Comparison of ENCODE assay signal across 16 cellular contexts in genomic region chr2:134461511-134461910, GRCh38.
DNase-seq lines count a peak whose midpoint lies in the region; ATAC-seq and TF ChIP-seq lines count a peak whose summit lies in the region.
"Had no signal": no experiment of that assay in that cellular context is flagged by ENCODE, and none has a peak within 500 bp of the region (broad histone marks: within the 10 kb centered on the region; RNA-seq: fewer than 3 reads in every experiment).

No MANE protein-coding gene starts in this region.

- DNase-seq in NCI-H510A treated with DMSO at 0.1 percent for 48 hours (lab: John Stamatoyannopoulos, UW) (peak; percentile 7), NCI-H510A (lab: John Stamatoyannopoulos, UW) (no peak), PC-3 (peak; percentile 8), fibroblast of the aortic adventitia (ENCODE audit: low read depth) (peak; percentile 6), hepatocyte (ENCODE audit: low spot score) (no peak), GM13977 (ENCODE audit: low spot score) (no peak)
- no peak for DNase-seq in stimulated activated effector memory CD8-positive, alpha-beta T cell treated with anti-CD3 and anti-CD28 coated beads, Interleukin-12 subunit alpha, Interleukin-12 subunit beta, amount 100 ng/mL, for 72 hours (ENCODE audit: low spot score in 2 of 2)
- DNase-seq: activated naive CD8-positive, alpha-beta T cell treated with anti-CD3 and anti-CD28 coated beads for 36 hours; NCI-H1417 treated with DMSO at 0.1 percent for 48 hours; SHP77 treated with DMSO at 0.1 percent for 48 hours; stimulated activated CD4-positive, alpha-beta T cell treated with anti-CD3 and anti-CD28 coated beads, Interleukin-15, amount 100 ng/mL, for 24 hours; stimulated activated CD8-positive, alpha-beta memory T cell treated with anti-CD3 and anti-CD28 coated beads, Interleukin-4, amount 100 ng/mL, for 48 hours; uterus had no signal

- H3K9me3 ChIP-seq in PC-3 (ENCODE audit: low read length) (no peaks in the 10 kb centered on the region), hepatocyte (ENCODE audit: low read depth) (no peaks in the 10 kb centered on the region)
- H3K9me3 ChIP-seq: heart left ventricle, uterus had no signal

- H3K36me3 Mint-ChIP-seq in stimulated activated effector memory CD8-positive, alpha-beta T cell treated with anti-CD3 and anti-CD28 coated beads, Interleukin-12 subunit alpha, Interleukin-12 subunit beta, amount 100 ng/mL, for 72 hours = no peaks in the 10 kb centered on the region
- H3K36me3 Mint-ChIP-seq: activated naive CD8-positive, alpha-beta T cell treated with anti-CD3 and anti-CD28 coated beads for 36 hours had no signal

- no peak overlapping the region for H3K4me3 Mint-ChIP-seq in stimulated activated effector memory CD8-positive, alpha-beta T cell treated with anti-CD3 and anti-CD28 coated beads, Interleukin-12 subunit alpha, Interleukin-12 subunit beta, amount 100 ng/mL, for 72 hours
- H3K4me3 Mint-ChIP-seq: activated naive CD8-positive, alpha-beta T cell treated with anti-CD3 and anti-CD28 coated beads for 36 hours had no signal

- H3K9me2 ChIP-seq in PC-3 (replicated peaks; ENCODE audit: low read length) (no peaks in the 10 kb centered on the region), hepatocyte (replicated peaks; ENCODE audit: insufficient read depth) (no peaks in the 10 kb centered on the region)

- TF ChIP-seq CTCF in PC-3 (conservative IDR thresholded peaks at IDR 0.05; ENCODE audit: low read depth, low read length) (no peak), fibroblast of the aortic adventitia (IDR thresholded peaks at IDR 0.05; ENCODE audit: insufficient read depth, low read length) (no peak), hepatocyte (IDR thresholded peaks at IDR 0.05; ENCODE audit: poor library complexity) (no peak), GM13977 (IDR thresholded peaks at IDR 0.05; ENCODE audit: extremely low read depth, insufficient read depth, missing control alignments) (no peak)

- H3K4me1 ChIP-seq in PC-3 (ENCODE audit: insufficient read depth, low read length) (no peaks in the 10 kb centered on the region), hepatocyte (ENCODE audit: insufficient read depth) (no peaks in the 10 kb centered on the region)
- H3K4me1 ChIP-seq: parathyroid adenoma, uterus had no signal

- no peaks in the 10 kb centered on the region for H3K4me1 Mint-ChIP-seq in stimulated activated effector memory CD8-positive, alpha-beta T cell treated with anti-CD3 and anti-CD28 coated beads, Interleukin-12 subunit alpha, Interleukin-12 subunit beta, amount 100 ng/mL, for 72 hours
- H3K4me1 Mint-ChIP-seq: activated naive CD8-positive, alpha-beta T cell treated with anti-CD3 and anti-CD28 coated beads for 36 hours had no signal

- H4K20me1 ChIP-seq in PC-3 (ENCODE audit: low read length) = no peaks in the 10 kb centered on the region
- no peaks in the 10 kb centered on the region for H4K20me1 ChIP-seq in hepatocyte (ENCODE audit: insufficient read depth, poor library complexity, severe bottlenecking)

- POLR2A ChIA-PET in PC-3 (lab: Charles Lee; ENCODE audit: unreplicated experiment) = no interaction called here

- H3K27ac ChIP-seq in PC-3 (ENCODE audit: low read length) (no peak overlapping the region), hepatocyte (no peak overlapping the region)
- H3K27ac ChIP-seq: heart left ventricle, parathyroid adenoma, uterus had no signal

- intact Hi-C loops in PC-3 (cut with micrococcal nuclease) = loop anchor here (2.0 kb wide), 1 partner anchor 437 kb away; no protein-coding TSS in a partner anchor

- no peaks in the 10 kb centered on the region for H3K36me3 ChIP-seq in PC-3 (ENCODE audit: low read depth, low read length)
- no peaks in the 10 kb centered on the region for H3K36me3 ChIP-seq in hepatocyte (replicated peaks; ENCODE audit: insufficient read depth, low read depth)
- H3K36me3 ChIP-seq: heart left ventricle, uterus had no signal

- CTCF ChIA-PET in PC-3 (lab: Charles Lee) = interaction anchor here (1.5 kb wide), 1 partner anchor 10 kb away, joined by 4 read pairs; no protein-coding TSS in a partner anchor

- in situ Hi-C loops in GM13977 (cut with MboI; ENCODE audit: low pct_unique_long_range_greater_than_20kb, low sequenced_read_pairs, unreplicated experiment) = no loop called here

- 76% methylated on average over 6 of the region's 6 CpGs for WGBS in hepatocyte (ENCODE audit: low lambda C conversion rate, missing lambda C conversion rate)

- no TSS peak for BruUV-seq in PC-3 (replicated peaks; lab: Mats Ljungman, UMichigan)

- H3K4me3 ChIP-seq in PC-3 (ENCODE audit: low read length) (no peak overlapping the region), fibroblast of the aortic adventitia (ENCODE audit: low read depth, low read length) (no peak overlapping the region), hepatocyte (no peak overlapping the region)
- H3K4me3 ChIP-seq: heart left ventricle, uterus had no signal

- no peaks in the 10 kb centered on the region for H3K79me2 ChIP-seq in PC-3 (ENCODE audit: low read length)
- no peaks in the 10 kb centered on the region for H3K79me2 ChIP-seq in hepatocyte
- H3K79me2 ChIP-seq: parathyroid adenoma had no signal

- no peaks in the 10 kb centered on the region for H3K9me3 Mint-ChIP-seq in stimulated activated effector memory CD8-positive, alpha-beta T cell treated with anti-CD3 and anti-CD28 coated beads, Interleukin-12 subunit alpha, Interleukin-12 subunit beta, amount 100 ng/mL, for 72 hours
- H3K9me3 Mint-ChIP-seq: activated naive CD8-positive, alpha-beta T cell treated with anti-CD3 and anti-CD28 coated beads for 36 hours had no signal

- ATAC-seq in PC-3 (no peak), HG02759 (IDR thresholded peaks at IDR 0.05; ENCODE audit: unreplicated experiment) (no peak)
- no peak for ATAC-seq in stimulated activated effector memory CD8-positive, alpha-beta T cell treated with anti-CD3 and anti-CD28 coated beads, Interleukin-12 subunit alpha, Interleukin-12 subunit beta, amount 100 ng/mL, for 72 hours

- no peak overlapping the region for H2AFZ ChIP-seq in PC-3 (ENCODE audit: low read length)
- no peak overlapping the region for H2AFZ ChIP-seq in hepatocyte
- H2AFZ ChIP-seq: parathyroid adenoma had no signal

- H3K27ac Mint-ChIP-seq in stimulated activated effector memory CD8-positive, alpha-beta T cell treated with anti-CD3 and anti-CD28 coated beads, Interleukin-12 subunit alpha, Interleukin-12 subunit beta, amount 100 ng/mL, for 72 hours = peak overlapping the region; percentile 23
- H3K27ac Mint-ChIP-seq: activated naive CD8-positive, alpha-beta T cell treated with anti-CD3 and anti-CD28 coated beads for 36 hours had no signal

- H3K27me3 ChIP-seq in PC-3 (ENCODE audit: low read length) (no peaks in the 10 kb centered on the region), hepatocyte (no peaks in the 10 kb centered on the region)
- H3K27me3 ChIP-seq: heart left ventricle, uterus had no signal

- H3K9ac ChIP-seq in PC-3 (ENCODE audit: low read length) = no peak overlapping the region
- H3K9ac ChIP-seq: parathyroid adenoma had no signal

- H3K4me2 ChIP-seq in PC-3 (ENCODE audit: low read length) (no peak overlapping the region), hepatocyte (no peak overlapping the region)

- no peaks in the 10 kb centered on the region for H3F3A ChIP-seq in PC-3 (ENCODE audit: low read length, unreplicated experiment)

Comparison
In these comparisons a context has a peak if more than half of its experiments do, and no peak if none do; other contexts are left out.
1. DNase-seq: peak in NCI-H510A treated with DMSO at 0.1 percent for 48 hours (single experiment), PC-3 (single experiment) and fibroblast of the aortic adventitia (single experiment); none in NCI-H510A (single experiment), stimulated activated effector memory CD8-positive, alpha-beta T cell treated with anti-CD3 and anti-CD28 coated beads, Interleukin-12 subunit alpha, Interleukin-12 subunit beta, amount 100 ng/mL, for 72 hours (0 of 2), hepatocyte (single experiment) and GM13977 (single experiment).